In the genomic region with DNA sequence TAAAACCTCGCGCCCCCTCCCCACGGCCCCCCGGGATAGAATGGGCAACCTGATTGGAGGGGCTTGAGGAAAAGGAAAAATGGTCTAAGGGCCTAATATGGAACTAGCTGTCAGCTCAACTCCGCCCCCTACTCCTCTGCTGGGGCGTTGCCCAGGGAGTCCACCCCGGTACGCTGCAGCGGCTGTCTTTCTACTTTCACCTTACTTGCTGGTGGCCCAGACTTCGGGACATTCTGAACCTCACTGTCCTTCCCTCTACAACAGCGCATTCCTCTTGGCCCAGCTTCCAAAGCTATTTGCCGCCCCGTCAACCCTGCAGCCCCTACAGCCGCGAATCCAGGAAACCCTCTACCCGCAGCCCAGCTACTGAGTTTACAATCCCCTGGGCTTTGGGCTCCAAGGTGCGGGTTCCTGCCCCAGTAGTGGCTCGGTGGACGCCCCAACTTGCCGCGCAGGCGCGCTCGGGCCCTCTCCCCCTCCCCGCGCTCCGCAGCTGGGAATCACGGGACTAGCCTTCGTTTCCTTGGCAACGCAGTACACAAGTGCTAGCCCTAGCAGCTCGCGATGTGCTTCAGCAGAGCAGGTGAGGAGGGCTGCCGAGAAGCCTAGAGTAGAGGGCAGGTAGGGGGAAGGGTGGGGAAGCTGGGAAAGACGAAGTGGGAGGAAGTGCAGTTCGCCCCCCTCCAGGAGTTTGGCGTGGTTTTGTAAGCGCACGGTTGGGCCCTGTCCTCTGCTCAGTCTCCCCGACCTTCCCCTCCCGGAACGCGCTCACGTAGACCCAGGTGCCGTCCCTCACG, we compare ENCODE assay signal across 8 cellular contexts. TPM values are rescaled to one million over a fixed set of nuclear protein-coding genes. Genes with fewer than 3 reads are reported as not detected.
DNase-seq lines count a peak whose midpoint lies in the region; ATAC-seq, FAIRE-seq and TF ChIP-seq lines count a peak whose summit lies in the region.

No MANE protein-coding gene starts in this region.

- H3K27ac ChIP-seq in IMR-90 (ENCODE audit: insufficient read depth, low read length) (peak overlapping the region; percentile 1; the same call in 1 of the 2 replicates), PC-3 (ENCODE audit: low read length) (no peak overlapping the region)
- H3K27ac ChIP-seq in naive thymus-derived CD4-positive, alpha-beta T cell (ENCODE audit: low read depth, low read length): peak overlapping the region; percentile 61

- peak overlapping the region; percentile 43 for H3K27ac Mint-ChIP-seq in activated T-cell treated with anti-CD3 and anti-CD28 coated beads, Interleukin-2, amount 50 U/mL, for 72 hours
- H3K27ac Mint-ChIP-seq in naive thymus-derived CD4-positive, alpha-beta T cell: peak overlapping the region; percentile 38 to 97 (median 90)
- peak overlapping the region; percentile 87 for H3K27ac Mint-ChIP-seq in stimulated activated effector memory CD8-positive, alpha-beta T cell treated with anti-CD3 and anti-CD28 coated beads, Interleukin-12 subunit alpha, Interleukin-12 subunit beta, amount 100 ng/mL, for 72 hours

- no peak overlapping the region for H2BK120ac ChIP-seq in IMR-90 (ENCODE audit: low read depth, low read length)

- no peaks in the 10 kb centered on the region for H3K27me3 Mint-ChIP-seq in activated T-cell treated with anti-CD3 and anti-CD28 coated beads, Interleukin-2, amount 50 U/mL, for 72 hours (ENCODE audit: low read depth)
- peaks cover 0 to 19% (median 0%) of the 10 kb centered on the region in 5 donors for H3K27me3 Mint-ChIP-seq in naive thymus-derived CD4-positive, alpha-beta T cell

- H3K4me1 Mint-ChIP-seq in activated T-cell treated with anti-CD3 and anti-CD28 coated beads, Interleukin-2, amount 50 U/mL, for 72 hours (ENCODE audit: low read depth): peaks cover 12% of the 10 kb centered on the region
- H3K4me1 Mint-ChIP-seq in naive thymus-derived CD4-positive, alpha-beta T cell: peaks cover 13 to 26% (median 19%) of the 10 kb centered on the region in 7 donors
- H3K4me1 Mint-ChIP-seq in stimulated activated effector memory CD8-positive, alpha-beta T cell treated with anti-CD3 and anti-CD28 coated beads, Interleukin-12 subunit alpha, Interleukin-12 subunit beta, amount 100 ng/mL, for 72 hours: peaks cover 23% of the 10 kb centered on the region

- H3K4ac ChIP-seq in IMR-90 (ENCODE audit: low read depth, low read length): peak overlapping the region; percentile 27; the same call in 1 of the 2 replicates

- CTCF ChIA-PET in IMR-90 (lab: Yijun Ruan, JAX) (interaction anchor here (0.6 to 0.9 kb wide), 3 partner anchors 10 to 449 kb away, joined by 3 read pairs; no protein-coding TSS in a partner anchor), PC-3 (lab: Charles Lee) (interaction anchor here (0.6 kb wide), 1 partner anchor 53 kb away, joined by 3 read pairs; no protein-coding TSS in a partner anchor)
- CTCF ChIA-PET in naive thymus-derived CD4-positive, alpha-beta T cell (lab: Charles Lee): interaction anchor here (0.6 to 1.7 kb wide), 5 partner anchors 12 to 305 kb away, joined by 3 to 6 read pairs (median 3); no protein-coding TSS in a partner anchor

- no peak for TF ChIP-seq RAD21 in IMR-90 (IDR thresholded peaks at IDR 0.05; ENCODE audit: low read length)

- no peak overlapping the region for H2AK9ac ChIP-seq in IMR-90 (replicated peaks; ENCODE audit: low read depth, low read length, poor library complexity)

- peak; percentile 58 for DNase-seq in D721Med (ENCODE audit: insufficient read length, low spot score)
- peak; percentile 69 for DNase-seq in IMR-90
- DNase-seq in PC-3: peak; percentile 72
- DNase-seq in activated T-cell treated with anti-CD3 and anti-CD28 coated beads, Interleukin-2, amount 50 U/mL, for 72 hours: peak; percentile 76 to 80
- DNase-seq in fibroblast of mammary gland (ENCODE audit: low read depth): peak; percentile 70
- peak; percentile 74 to 94 (median 92) for DNase-seq in naive thymus-derived CD4-positive, alpha-beta T cell
- peak; percentile 50 to 82 for DNase-seq in stimulated activated effector memory CD8-positive, alpha-beta T cell treated with anti-CD3 and anti-CD28 coated beads, Interleukin-12 subunit alpha, Interleukin-12 subunit beta, amount 100 ng/mL, for 72 hours (ENCODE audit: low spot score in 2 of 2)

- ATAC-seq in GM21528 (IDR thresholded peaks at IDR 0.05; ENCODE audit: low FRiP score, unreplicated experiment): peak; percentile 93
- peak; percentile 99 for ATAC-seq in IMR-90 (ENCODE audit: low read depth)
- peak; percentile 89 for ATAC-seq in PC-3
- peak; percentile 91 to 95 for ATAC-seq in activated T-cell treated with anti-CD3 and anti-CD28 coated beads, Interleukin-2, amount 50 U/mL, for 72 hours (replicated peaks in 1 of 2)
- peak; percentile 94 for ATAC-seq in naive thymus-derived CD4-positive, alpha-beta T cell
- peak; percentile 93 for ATAC-seq in stimulated activated effector memory CD8-positive, alpha-beta T cell treated with anti-CD3 and anti-CD28 coated beads, Interleukin-12 subunit alpha, Interleukin-12 subunit beta, amount 100 ng/mL, for 72 hours

- H3K56ac ChIP-seq in IMR-90 (ENCODE audit: extremely low read depth, insufficient read depth, low read length): no peak overlapping the region; the same call in 1 of the 2 replicates

- H4K91ac ChIP-seq in IMR-90 (ENCODE audit: insufficient read depth, low read depth, low read length): no peak overlapping the region; the same call in 1 of the 2 replicates

- dilution Hi-C loops in IMR-90 (cut with HindIII; ENCODE audit: low sequenced_read_pairs, unreplicated experiment): no loop called here

- H3K4me3 Mint-ChIP-seq in activated T-cell treated with anti-CD3 and anti-CD28 coated beads, Interleukin-2, amount 50 U/mL, for 72 hours: peak overlapping the region; percentile 86 to 90
- H3K4me3 Mint-ChIP-seq in naive thymus-derived CD4-positive, alpha-beta T cell: peak overlapping the region; percentile 85 to 97 (median 92)
- H3K4me3 Mint-ChIP-seq in stimulated activated effector memory CD8-positive, alpha-beta T cell treated with anti-CD3 and anti-CD28 coated beads, Interleukin-12 subunit alpha, Interleukin-12 subunit beta, amount 100 ng/mL, for 72 hours: peak overlapping the region; percentile 84

- in situ Hi-C loops in IMR-90 (cut with MboI; ENCODE audit: low sequenced_read_pairs): loop anchor here (25.0 kb wide), 1 partner anchor 309 kb away; no protein-coding TSS in a partner anchor

- H3K9me3 Mint-ChIP-seq in activated T-cell treated with anti-CD3 and anti-CD28 coated beads, Interleukin-2, amount 50 U/mL, for 72 hours: no peaks in the 10 kb centered on the region
- H3K9me3 Mint-ChIP-seq in naive thymus-derived CD4-positive, alpha-beta T cell: no peaks in the 10 kb centered on the region
- no peaks in the 10 kb centered on the region for H3K9me3 Mint-ChIP-seq in stimulated activated effector memory CD8-positive, alpha-beta T cell treated with anti-CD3 and anti-CD28 coated beads, Interleukin-12 subunit alpha, Interleukin-12 subunit beta, amount 100 ng/mL, for 72 hours

- no peak for TF ChIP-seq POLR2A in IMR-90 (IDR thresholded peaks at IDR 0.05; ENCODE audit: low read depth, low read length)

- BruUV-seq in IMR-90 (replicated peaks; lab: Mats Ljungman, UMichigan): no TSS peak
- no TSS peak for BruUV-seq in PC-3 (replicated peaks; lab: Mats Ljungman, UMichigan)

- H3K79me2 ChIP-seq in PC-3 (ENCODE audit: low read length): no peaks in the 10 kb centered on the region

- H3K27me3 ChIP-seq in IMR-90 (ENCODE audit: control insufficient read depth, insufficient read depth, low read length) (peaks cover 9% of the 10 kb centered on the region), PC-3 (ENCODE audit: low read length) (no peaks in the 10 kb centered on the region)
- H3K27me3 ChIP-seq in naive thymus-derived CD4-positive, alpha-beta T cell (ENCODE audit: control insufficient read depth in 2 of 2, insufficient read depth in 2 of 2, low read length in 2 of 2): no peaks in the 10 kb centered on the region

- FAIRE-seq in D721Med (lab: Jason Lieb, UNC): no peak

- POLR2A ChIA-PET in IMR-90 (lab: Charles Lee; ENCODE audit: unreplicated experiment): no interaction called here
- POLR2A ChIA-PET in PC-3 (lab: Charles Lee; ENCODE audit: unreplicated experiment): no interaction called here
- POLR2A ChIA-PET in naive thymus-derived CD4-positive, alpha-beta T cell (lab: Charles Lee): interaction anchor here (0.6 to 1.4 kb wide), 8 partner anchors 26 to 316 kb away, joined by 3 to 4 read pairs (median 4); a partner anchor contains a TSS

- peak overlapping the region; percentile 51 to 76; a peak in 2 of 4 replicates for H4K8ac ChIP-seq in IMR-90 (ENCODE audit: low read depth in 2 of 2, low read length in 2 of 2)

- H4K20me1 ChIP-seq in IMR-90 (ENCODE audit: insufficient read depth, low read length): no peaks in the 10 kb centered on the region
- H4K20me1 ChIP-seq in PC-3 (ENCODE audit: low read length): no peaks in the 10 kb centered on the region

- H2BK15ac ChIP-seq in IMR-90 (ENCODE audit: low read depth, low read length): no peak overlapping the region

- no peaks in the 10 kb centered on the region for H3K9me3 ChIP-seq in IMR-90 (ENCODE audit: control insufficient read depth, insufficient read depth, low read length)
- no peaks in the 10 kb centered on the region for H3K9me3 ChIP-seq in PC-3 (ENCODE audit: low read length)
- no peaks in the 10 kb centered on the region for H3K9me3 ChIP-seq in naive thymus-derived CD4-positive, alpha-beta T cell (ENCODE audit: control insufficient read depth in 2 of 3, low read length in 3 of 3)

- no peak overlapping the region for H2BK20ac ChIP-seq in IMR-90 (ENCODE audit: low read depth, low read length)

- H3K23ac ChIP-seq in IMR-90 (ENCODE audit: low read depth, low read length): no peak overlapping the region

- WGBS in IMR-90 (ENCODE audit: extremely low coverage in 2 of 2, insufficient read length in 1 of 2), 2 experiments: 4% methylated on average over 12 of the region's 45 CpGs; no CpG with 5 or more reads in 1 of the 2 experiments

- H3K9ac ChIP-seq in IMR-90 (ENCODE audit: low read depth, low read length) (peak overlapping the region; percentile 62), PC-3 (ENCODE audit: low read length) (peak overlapping the region; percentile 48)

- H3K36me3 ChIP-seq in IMR-90 (ENCODE audit: control insufficient read depth, insufficient read depth, low read length): no peaks in the 10 kb centered on the region
- no peaks in the 10 kb centered on the region for H3K36me3 ChIP-seq in PC-3 (ENCODE audit: low read depth, low read length)
- H3K36me3 ChIP-seq in naive thymus-derived CD4-positive, alpha-beta T cell (ENCODE audit: control insufficient read depth in 2 of 3, insufficient read depth in 3 of 3, low read length in 3 of 3): no peaks in the 10 kb centered on the region

- H3K14ac ChIP-seq in IMR-90 (replicated peaks; ENCODE audit: low read depth, low read length): 0 out of 2 replicates have a peak overlapping the region, but pooled peaks have one; percentile 8

- no peak overlapping the region for H2BK5ac ChIP-seq in IMR-90 (ENCODE audit: low read depth, low read length, poor library complexity, severe bottlenecking)

- H2AK5ac ChIP-seq in IMR-90 (ENCODE audit: low read depth, low read length): no peak overlapping the region

- H3F3A ChIP-seq in PC-3 (ENCODE audit: low read length, unreplicated experiment): no peaks in the 10 kb centered on the region

- no peaks in the 10 kb centered on the region for H3K9me1 ChIP-seq in IMR-90 (ENCODE audit: insufficient read depth, low read length)

- H4K5ac ChIP-seq in IMR-90 (ENCODE audit: low read depth, low read length): peak overlapping the region; percentile 66

- H2AFZ ChIP-seq in IMR-90 (replicated peaks; ENCODE audit: low read length, poor library complexity): peak overlapping the region; percentile 95
- H2AFZ ChIP-seq in PC-3 (ENCODE audit: low read length): peak overlapping the region; percentile 97

- H3K4me3 ChIP-seq in IMR-90 (ENCODE audit: insufficient read depth, low read depth, low read length) (peak overlapping the region; percentile 62), PC-3 (ENCODE audit: low read length) (peak overlapping the region; percentile 74), fibroblast of mammary gland (ENCODE audit: control insufficient read depth, low read depth, low read length) (peak overlapping the region; percentile 66)
- H3K4me3 ChIP-seq in naive thymus-derived CD4-positive, alpha-beta T cell (ENCODE audit: low read length): peak overlapping the region; percentile 90

- TF ChIP-seq CTCF in D721Med (IDR thresholded peaks at IDR 0.05; ENCODE audit: insufficient read depth, missing control alignments) (no peak), IMR-90 (conservative IDR thresholded peaks at IDR 0.05; ENCODE audit: low read depth, low read length) (no peak), PC-3 (conservative IDR thresholded peaks at IDR 0.05; ENCODE audit: low read depth, low read length) (peak; percentile 30; the same call in 1 of the 2 replicates), fibroblast of mammary gland (conservative IDR thresholded peaks at IDR 0.05; ENCODE audit: control insufficient read depth, insufficient read depth, low read depth, low read length) (peak; percentile 8)

- H3K4me1 ChIP-seq in IMR-90 (ENCODE audit: control insufficient read depth, insufficient read depth, low read length) (no peaks in the 10 kb centered on the region), PC-3 (ENCODE audit: insufficient read depth, low read length) (peaks cover 5% of the 10 kb centered on the region; the same call in 1 of the 2 replicates)
- H3K4me1 ChIP-seq in naive thymus-derived CD4-positive, alpha-beta T cell (ENCODE audit: control insufficient read depth in 2 of 2, insufficient read depth in 2 of 2, low read length in 2 of 2): peaks cover 5 to 9% of the 10 kb centered on the region in 2 donors

- no peaks in the 10 kb centered on the region for H3K79me1 ChIP-seq in IMR-90 (ENCODE audit: low read depth in 1 of 2, low read length in 2 of 2)

- peak overlapping the region; percentile 80 for H3K4me2 ChIP-seq in IMR-90 (ENCODE audit: low read depth, low read length)
- peak overlapping the region; percentile 97 for H3K4me2 ChIP-seq in PC-3 (ENCODE audit: low read length)

- H3K18ac ChIP-seq in IMR-90 (ENCODE audit: low read depth, low read length): peak overlapping the region; percentile 53; the same call in 1 of the 2 replicates

- intact Hi-C loops in IMR-90 (cut with micrococcal nuclease): loop anchor here (10.0 kb wide), 2 partner anchors 59 to 201 kb away; a partner anchor contains a TSS
- intact Hi-C loops in PC-3 (cut with micrococcal nuclease): loop anchor here (5.0 kb wide), 1 partner anchor 56 kb away; no protein-coding TSS in a partner anchor
- intact Hi-C loops in naive thymus-derived CD4-positive, alpha-beta T cell (cut with micrococcal nuclease): loop anchor here (1.0 to 5.0 kb wide), 9 partner anchors 53 to 411 kb away; a partner anchor contains a TSS

- H3K9me2 ChIP-seq in PC-3 (replicated peaks; ENCODE audit: low read length): no peaks in the 10 kb centered on the region

- H3K36me3 Mint-ChIP-seq in activated T-cell treated with anti-CD3 and anti-CD28 coated beads, Interleukin-2, amount 50 U/mL, for 72 hours (ENCODE audit: insufficient read depth in 2 of 2): no peaks in the 10 kb centered on the region
- no peaks in the 10 kb centered on the region for H3K36me3 Mint-ChIP-seq in naive thymus-derived CD4-positive, alpha-beta T cell
- H3K36me3 Mint-ChIP-seq in stimulated activated effector memory CD8-positive, alpha-beta T cell treated with anti-CD3 and anti-CD28 coated beads, Interleukin-12 subunit alpha, Interleukin-12 subunit beta, amount 100 ng/mL, for 72 hours: no peaks in the 10 kb centered on the region

RNA-seq across cellular contexts. Expression of a gene that starts 55.6 kb away (rescaled TPM):
- not detected in 2 replicates for total RNA-seq in IMR-90 (2012; rRNA removed)
- not detected in 2 replicates for polyA plus RNA-seq in IMR-90 (2012; rRNA removed)
- not detected in 2 replicates for polyA plus RNA-seq in IMR-90 (2012; cell fraction: cytosol; rRNA removed)
- not detected in 2 replicates for polyA plus RNA-seq in IMR-90 (2012; cell fraction: nucleus; rRNA removed; ENCODE audit: low replicate concordance)
- not detected in 2 replicates for total RNA-seq in PC-3 (2014; rRNA removed)
- not detected for total RNA-seq in activated T-cell treated with anti-CD3 and anti-CD28 coated beads, Interleukin-2, amount 50 U/mL, for 72 hours
- not detected for total RNA-seq in naive thymus-derived CD4-positive, alpha-beta T cell
- polyA plus RNA-seq in naive thymus-derived CD4-positive, alpha-beta T cell: not detected

Comparison
In these comparisons a context has a peak if more than half of its experiments do, and no peak if none do; other contexts are left out.
1. CTCF ChIP-seq: peak in PC-3 (single experiment) and fibroblast of mammary gland (single experiment); none in D721Med (single experiment) and IMR-90 (single experiment).
2. Peak in every context shown above with its lines, with median percentiles within 50 percentile points of each other: DNase-seq, ATAC-seq, H3K4me3 ChIP-seq, H3K27ac Mint-ChIP-seq and H3K4me3 Mint-ChIP-seq.